ENCODE assay signal across 8 cellular contexts in the genomic region with DNA sequence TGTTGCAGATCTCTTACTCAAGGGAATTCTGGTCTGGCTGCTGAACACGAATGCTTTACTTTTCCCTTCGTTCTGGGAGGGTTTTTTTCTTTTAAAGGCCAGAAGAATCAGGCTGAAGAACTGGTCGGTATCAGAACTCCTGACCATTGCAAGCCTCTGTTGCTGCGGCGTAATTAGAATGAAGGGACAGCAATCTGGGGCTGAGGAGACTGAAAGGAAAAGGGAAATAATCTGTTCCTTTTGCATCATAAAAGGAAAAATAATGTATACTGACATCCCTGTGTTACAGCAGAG. TPM values are rescaled to one million over a fixed set of nuclear protein-coding genes. Genes with fewer than 3 reads are reported as not detected.
A peak's percentile ranks its signal among the peaks of the same experiment; 100 is the strongest.
DNase-seq lines count a peak whose midpoint lies in the region; ATAC-seq and TF ChIP-seq lines count a peak whose summit lies in the region.

No MANE protein-coding gene starts in this region.

- peaks cover 7 to 30% (median 11%) of the 10 kb centered on the region in 3 donors for H3K4me1 ChIP-seq in gastroesophageal sphincter

- TF ChIP-seq POLR2A in gastroesophageal sphincter (IDR thresholded peaks at IDR 0.05): no peak

- peaks cover 14% of the 10 kb centered on the region; the same call in 1 of the 2 replicates for H4K20me1 ChIP-seq in SU-DHL-6 (ENCODE audit: low read depth, low read length)

- no peaks in the 10 kb centered on the region for H3K9me3 ChIP-seq in SU-DHL-6 (ENCODE audit: insufficient read depth, low read length)
- H3K9me3 ChIP-seq in gastroesophageal sphincter: no peaks in the 10 kb centered on the region

- peak overlapping the region; percentile 76 for H3K4me3 ChIP-seq in SU-DHL-6 (ENCODE audit: insufficient read depth, low read length, poor library complexity, severe bottlenecking)
- H3K4me3 ChIP-seq in gastroesophageal sphincter: peak overlapping the region; percentile 40 to 77

- no peaks in the 10 kb centered on the region for H3K9me2 ChIP-seq in SU-DHL-6 (replicated peaks; ENCODE audit: insufficient read depth, low read length)

- DNase-seq in sciatic nerve (ENCODE audit: low spot score) (no peak), retina (no peak)
- no peak for DNase-seq in stimulated activated CD4-positive, alpha-beta T cell treated with anti-CD3 and anti-CD28 coated beads, Interleukin-1b, Interleukin-23, amount 100 ng/mL, for 48 hours

- peak overlapping the region; percentile 52 for H2AFZ ChIP-seq in SU-DHL-6 (ENCODE audit: low read depth, low read length, severe bottlenecking)

- TF ChIP-seq EP300 in gastroesophageal sphincter (IDR thresholded peaks at IDR 0.05): no peak

- H3K27me3 ChIP-seq in SU-DHL-6 (ENCODE audit: low read length): no peaks in the 10 kb centered on the region
- H3K27me3 ChIP-seq in gastroesophageal sphincter: no peaks in the 10 kb centered on the region

- ATAC-seq in GM19324 (IDR thresholded peaks at IDR 0.05; ENCODE audit: low FRiP score, unreplicated experiment) (peak; percentile 9), gastroesophageal sphincter (peak; percentile 1), sciatic nerve (peak; percentile 1), GM18870 (IDR thresholded peaks at IDR 0.05; ENCODE audit: unreplicated experiment) (no peak), GM18502 (IDR thresholded peaks at IDR 0.05; ENCODE audit: poor library complexity, unreplicated experiment) (no peak)

- 0 out of 2 replicates have a peak, but pooled peaks cover 6% of the 10 kb centered on the region for H3F3A ChIP-seq in SU-DHL-6 (ENCODE audit: insufficient read depth)

- H3K27ac ChIP-seq in SU-DHL-6 (ENCODE audit: low read depth, low read length) (peak overlapping the region; percentile 74), gastroesophageal sphincter (peak overlapping the region; percentile 76 to 98 (median 95))

- peak overlapping the region; percentile 80 for H3K4me2 ChIP-seq in SU-DHL-6 (ENCODE audit: low read depth, low read length, poor library complexity, severe bottlenecking)

- H3K36me3 ChIP-seq in SU-DHL-6 (ENCODE audit: low read length) (peaks cover 12% of the 10 kb centered on the region), gastroesophageal sphincter (no peaks in the 10 kb centered on the region)

- intact Hi-C loops in sciatic nerve (cut with DNase I): no loop called here

- WGBS in gastroesophageal sphincter (ENCODE audit: low coverage in 1 of 2), 2 donors: 0 to 4% methylated on average over 5 of the region's 5 CpGs

- peaks cover 54% of the 10 kb centered on the region for H3K79me2 ChIP-seq in SU-DHL-6 (ENCODE audit: insufficient read depth, low read length)

- TF ChIP-seq CTCF in SU-DHL-6 (IDR thresholded peaks at IDR 0.05; ENCODE audit: insufficient read depth, low read length, poor library complexity, severe bottlenecking) (no peak), gastroesophageal sphincter (IDR thresholded peaks at IDR 0.05) (no peak)

- H3K9ac ChIP-seq in SU-DHL-6 (ENCODE audit: low read length): peak overlapping the region; percentile 86

RNA-seq across cellular contexts. Expression of a gene that starts 0.7 kb away (rescaled TPM):
- 10 to 100 TPM; 23.6 to 38.3 (median 26.2) TPM for total RNA-seq in gastroesophageal sphincter
- 60.0 TPM for total RNA-seq in sciatic nerve

Comparison
In these comparisons a context has a peak if more than half of its experiments do, and no peak if none do; other contexts are left out.
1. ATAC-seq: peak in GM19324 (single experiment), gastroesophageal sphincter (single experiment) and sciatic nerve (single experiment); none in GM18870 (single experiment) and GM18502 (single experiment).